Comparison of ENCODE assay signal across 18 cellular contexts in genomic region chr6:106257195-106257594, GRCh38.
A peak's percentile ranks its signal among the peaks of the same experiment; 100 is the strongest.
DNase-seq lines count a peak whose midpoint lies in the region; ATAC-seq and TF ChIP-seq lines count a peak whose summit lies in the region.
"Had no signal": no experiment of that assay in that cellular context is flagged by ENCODE, and none has a peak within 500 bp of the region (broad histone marks: within the 10 kb centered on the region; RNA-seq: fewer than 3 reads in every experiment).

No MANE protein-coding gene starts in this region.

- POLR2A ChIA-PET in MCF 10A (lab: Yijun Ruan, JAX), result interaction anchor here (1.2 to 1.5 kb wide), 3 partner anchors 14 to 824 kb away, joined by 3 read pairs; no protein-coding TSS in a partner anchor
- POLR2A ChIA-PET in RWPE1 (lab: Yijun Ruan, JAX; ENCODE audit: low non-redundant PET), result no interaction called here

- ATAC-seq in GM21515 (IDR thresholded peaks at IDR 0.05; ENCODE audit: unreplicated experiment), result no peak
- no peak for ATAC-seq in mucosa of descending colon
- ATAC-seq: upper lobe of right lung had no signal

- H3K9me3 Mint-ChIP-seq in MCF 10A (ENCODE audit: unreplicated experiment), result no peaks in the 10 kb centered on the region
- H3K9me3 Mint-ChIP-seq: activated T-cell treated with anti-CD3 and anti-CD28 coated beads, Interleukin-2, amount 50 U/mL, for 24 hours had no signal

- no TSS peak for BruUV-seq in MCF 10A (replicated peaks; lab: Mats Ljungman, UMichigan)

- TF ChIP-seq CTCF in MCF 10A (IDR thresholded peaks at IDR 0.05; ENCODE audit: unreplicated experiment), result no peak
- no peak for TF ChIP-seq CTCF in breast epithelium (IDR thresholded peaks at IDR 0.05)
- TF ChIP-seq CTCF in RWPE1 (conservative IDR thresholded peaks at IDR 0.05; ENCODE audit: low read depth), result no peak
- no peak for TF ChIP-seq CTCF in mucosa of descending colon (IDR thresholded peaks at IDR 0.05)

- peaks cover 44% of the 10 kb centered on the region for H3K4me1 Mint-ChIP-seq in MCF 10A (ENCODE audit: insufficient read depth, unreplicated experiment)

- DNase-seq in MCF 10A (ENCODE audit: unreplicated experiment) (peak; percentile 25), breast epithelium (ENCODE audit: low spot score in 2 of 2) (no peak), RWPE1 (ENCODE audit: low spot score) (peak; percentile 21), epithelial cell of prostate (ENCODE audit: low read depth, low spot score) (no peak), Kasumi-1 (lab: John Stamatoyannopoulos, UW) (no peak), mucosa of descending colon (no peak)
- DNase-seq in activated naive CD4-positive, alpha-beta T cell treated with Interleukin-2 at 50 U/mL for 16 hours, result no peak
- DNase-seq: activated CD4-positive, alpha-beta memory T cell treated with anti-CD3 and anti-CD28 coated beads for 36 hours; activated T-cell treated with anti-CD3 and anti-CD28 coated beads, Interleukin-2, amount 50 U/mL, for 24 hours; DMS79; MV-4-11; NCI-H2081; Peyer's patch; stomach; upper lobe of right lung had no signal

- no peaks in the 10 kb centered on the region for H3K27me3 Mint-ChIP-seq in MCF 10A (ENCODE audit: insufficient read depth, unreplicated experiment)
- H3K27me3 Mint-ChIP-seq: activated CD4-positive, alpha-beta memory T cell treated with anti-CD3 and anti-CD28 coated beads for 36 hours; activated naive CD8-positive, alpha-beta T cell; activated T-cell treated with anti-CD3 and anti-CD28 coated beads, Interleukin-2, amount 50 U/mL, for 24 hours had no signal

- H3K4me3 ChIP-seq in breast epithelium (no peak overlapping the region), mucosa of descending colon (no peak overlapping the region)
- H3K4me3 ChIP-seq: Peyer's patch, stomach, upper lobe of right lung had no signal

- H3K27ac ChIP-seq in breast epithelium (no peak overlapping the region), RWPE1 (no peak overlapping the region), epithelial cell of prostate (peak overlapping the region; percentile 37)
- H3K27ac ChIP-seq: neutrophil, Peyer's patch, stomach, upper lobe of right lung had no signal

- intact Hi-C loops in MCF 10A (cut with micrococcal nuclease) (no loop called here), breast epithelium (cut with DNase I; ENCODE audit: low total_unique reads) (no loop called here), mucosa of descending colon (cut with DNase I, micrococcal nuclease) (no loop called here)

- H3K27me3 ChIP-seq in breast epithelium, result no peaks in the 10 kb centered on the region
- H3K27me3 ChIP-seq: neutrophil, Peyer's patch, stomach, upper lobe of right lung had no signal

- no peak overlapping the region for H3K27ac Mint-ChIP-seq in MCF 10A (ENCODE audit: low read depth, unreplicated experiment)
- H3K27ac Mint-ChIP-seq: activated CD4-positive, alpha-beta memory T cell treated with anti-CD3 and anti-CD28 coated beads for 36 hours; activated naive CD8-positive, alpha-beta T cell; activated T-cell treated with anti-CD3 and anti-CD28 coated beads, Interleukin-2, amount 50 U/mL, for 24 hours had no signal

- TF ChIP-seq POLR2A in breast epithelium (IDR thresholded peaks at IDR 0.05), result no peak

- no peaks in the 10 kb centered on the region for H3K9me3 ChIP-seq in breast epithelium
- no peaks in the 10 kb centered on the region for H3K9me3 ChIP-seq in mucosa of descending colon
- H3K9me3 ChIP-seq: neutrophil, Peyer's patch, stomach, upper lobe of right lung had no signal

- H3K4me1 ChIP-seq in breast epithelium (peaks cover 0 to 5% of the 10 kb centered on the region in 2 donors), mucosa of descending colon (ENCODE audit: low read depth) (no peaks in the 10 kb centered on the region)
- H3K4me1 ChIP-seq: Peyer's patch had no signal

- no peak overlapping the region for H3K4me3 Mint-ChIP-seq in MCF 10A (ENCODE audit: unreplicated experiment)
- H3K4me3 Mint-ChIP-seq: activated CD4-positive, alpha-beta memory T cell treated with anti-CD3 and anti-CD28 coated beads for 36 hours; activated naive CD8-positive, alpha-beta T cell; activated T-cell treated with anti-CD3 and anti-CD28 coated beads, Interleukin-2, amount 50 U/mL, for 24 hours had no signal

- H3K36me3 ChIP-seq in breast epithelium (no peaks in the 10 kb centered on the region), mucosa of descending colon (ENCODE audit: low read depth) (no peaks in the 10 kb centered on the region)
- H3K36me3 ChIP-seq: neutrophil, Peyer's patch, upper lobe of right lung had no signal

- CTCF ChIA-PET in MCF 10A (lab: Yijun Ruan, JAX), result interaction anchor here (0.6 to 2.5 kb wide), 2 partner anchors 34 to 1438 kb away, joined by 3 to 12 read pairs; no protein-coding TSS in a partner anchor
- CTCF ChIA-PET in RWPE1 (lab: Yijun Ruan, JAX), result no interaction called here

- H3K36me3 Mint-ChIP-seq in MCF 10A (ENCODE audit: insufficient read depth, unreplicated experiment), result peaks cover 7% of the 10 kb centered on the region

Comparison
In these comparisons a context has a peak if more than half of its experiments do, and no peak if none do; other contexts are left out.
1. DNase-seq: peak in MCF 10A (single experiment) and RWPE1 (single experiment); none in breast epithelium (0 of 2), epithelial cell of prostate (single experiment), Kasumi-1 (0 of 2), mucosa of descending colon (0 of 3) and activated naive CD4-positive, alpha-beta T cell treated with Interleukin-2 at 50 U/mL for 16 hours (single experiment).